ENCODE assay signal across 14 cellular contexts in the genomic region with DNA sequence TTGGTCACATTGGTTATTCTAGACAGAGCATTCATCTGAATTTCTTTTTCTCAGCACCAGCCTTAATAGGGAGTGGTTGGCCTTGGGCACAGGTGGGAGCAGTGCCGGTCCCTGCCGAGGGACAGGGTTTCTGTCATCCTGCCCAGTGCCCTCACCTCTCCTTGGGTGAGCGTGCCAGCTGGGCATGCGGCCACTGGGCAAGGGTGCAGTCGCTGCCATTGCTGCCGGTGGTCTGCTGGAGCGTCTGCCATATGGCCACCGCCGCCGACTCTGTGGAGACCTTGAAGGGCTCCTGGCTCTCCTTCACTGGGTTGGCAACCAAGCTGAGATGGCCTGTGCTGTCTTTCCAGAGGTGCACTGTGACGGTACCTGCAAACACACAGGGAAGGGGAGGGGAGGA. TPM values are rescaled to one million over a fixed set of nuclear protein-coding genes. Genes with fewer than 3 reads are reported as not detected.
"Had no signal": no experiment of that assay in that cellular context is flagged by ENCODE, and none has a peak within 500 bp of the region (broad histone marks: within the 10 kb centered on the region; RNA-seq: fewer than 3 reads in every experiment).

No MANE protein-coding gene starts in this region.

- H3K27me3 ChIP-seq: colonic mucosa, gastroesophageal sphincter, hepatocyte had no signal

- ATAC-seq: activated CD8-positive, alpha-beta T cell treated with anti-CD3 and anti-CD28 coated beads for 36 hours; gastroesophageal sphincter; naive thymus-derived CD4-positive, alpha-beta T cell had no signal

- H3K36me3 Mint-ChIP-seq: naive thymus-derived CD4-positive, alpha-beta T cell; type B pancreatic cell had no signal

- H3K4me3 Mint-ChIP-seq: activated CD8-positive, alpha-beta T cell treated with anti-CD3 and anti-CD28 coated beads for 36 hours; naive thymus-derived CD4-positive, alpha-beta T cell; type B pancreatic cell had no signal

- H3K27ac ChIP-seq: colonic mucosa, gastroesophageal sphincter, hepatocyte had no signal

- H3K36me3 ChIP-seq: colonic mucosa, gastroesophageal sphincter had no signal

- H3K9me3 ChIP-seq: colonic mucosa, gastroesophageal sphincter had no signal

- H3K27ac Mint-ChIP-seq: activated CD8-positive, alpha-beta T cell treated with anti-CD3 and anti-CD28 coated beads for 36 hours; type B pancreatic cell had no signal

- DNase-seq: activated CD4-positive, alpha-beta T cell treated with anti-CD3 and anti-CD28 coated beads for 4 hours; activated CD8-positive, alpha-beta memory T cell treated with anti-CD3 and anti-CD28 coated beads, Interleukin-2, amount 50 U/mL, for 4 hours; activated CD8-positive, alpha-beta T cell treated with anti-CD3 and anti-CD28 coated beads for 36 hours; activated naive CD4-positive, alpha-beta T cell; aorta; colonic mucosa; naive thymus-derived CD4-positive, alpha-beta T cell; stimulated activated CD4-positive, alpha-beta T cell treated with anti-CD3 and anti-CD28 coated beads, Interleukin-2, amount 100 ng/mL, for 48 hours; stimulated activated naive CD4-positive, alpha-beta T cell treated with Interleukin-2 at 50 U/mL for 16 hours; T1000 had no signal

- H3K9me3 Mint-ChIP-seq: activated CD8-positive, alpha-beta T cell treated with anti-CD3 and anti-CD28 coated beads for 36 hours; naive thymus-derived CD4-positive, alpha-beta T cell; type B pancreatic cell had no signal

- H3K4me3 ChIP-seq: colonic mucosa, gastroesophageal sphincter, hepatocyte had no signal

- H3K27me3 Mint-ChIP-seq: activated CD8-positive, alpha-beta T cell treated with anti-CD3 and anti-CD28 coated beads for 36 hours had no signal

- H3K4me1 ChIP-seq: colonic mucosa, gastroesophageal sphincter had no signal

RNA-seq across cellular contexts. Expression of gene IP6K3, which starts 18.8 kb away (rescaled TPM):
- total RNA-seq: activated CD8-positive, alpha-beta T cell treated with anti-CD3 and anti-CD28 coated beads for 36 hours; lung microvascular endothelial cell; naive thymus-derived CD4-positive, alpha-beta T cell had no signal
